ENCODE assay signal across 1 cellular context in genomic region chr22:17171313-17172171, GRCh38.
A peak's percentile ranks its signal among the peaks of the same experiment; 100 is the strongest.
TF ChIP-seq lines count a peak whose summit lies in the region.

No MANE protein-coding gene starts in this region.

TF ChIP-seq in HepG2, 621 proteins besides CTCF, POLR2A, EP300 and RAD21 (continued from another document and continues in another):
- TF ChIP-seq ZNF484 (CRISPR knock-in tag; IDR thresholded peaks at IDR 0.05; ENCODE audit: borderline replicate concordance, low read depth) (no peak), ZFP37 (CRISPR knock-in tag; IDR thresholded peaks at IDR 0.05; ENCODE audit: borderline replicate concordance) (no peak), HMGXB3 (CRISPR knock-in tag; IDR thresholded peaks at IDR 0.05; ENCODE audit: borderline replicate concordance) (no peak), THYN1 (CRISPR knock-in tag; IDR thresholded peaks at IDR 0.05; ENCODE audit: borderline replicate concordance, low read depth) (no peak), HNRNPLL (IDR thresholded peaks at IDR 0.05; ENCODE audit: low read depth, low read length, poor library complexity, severe bottlenecking) (peak; percentile 79), ZNF343 (CRISPR knock-in tag; IDR thresholded peaks at IDR 0.05) (no peak), ETV5 (CRISPR knock-in tag; IDR thresholded peaks at IDR 0.05; ENCODE audit: borderline replicate concordance) (no peak), ZNF574 (CRISPR knock-in tag; IDR thresholded peaks at IDR 0.05) (peak; percentile 98), SMYD3 (CRISPR knock-in tag; IDR thresholded peaks at IDR 0.05) (no peak), ELF1 (CRISPR knock-in tag; IDR thresholded peaks at IDR 0.05) (0 out of 2 replicates have a peak, but pooled peaks have one; percentile 27), STAG1 (CRISPR knock-in tag; IDR thresholded peaks at IDR 0.05) (peak; percentile 37; the same call in 1 of the 2 replicates), SAP130 (CRISPR knock-in tag; IDR thresholded peaks at IDR 0.05; ENCODE audit: low read depth) (no peak; the same call in 1 of the 2 replicates), NCOA1 (CRISPR knock-in tag; IDR thresholded peaks at IDR 0.05) (no peak), ZKSCAN5 (CRISPR knock-in tag; IDR thresholded peaks at IDR 0.05) (no peak), ZSCAN29 (CRISPR knock-in tag; conservative IDR thresholded peaks at IDR 0.05) (0 out of 2 replicates have a peak, but pooled peaks have one; percentile 27), ESRRA (CRISPR knock-in tag; IDR thresholded peaks at IDR 0.05; ENCODE audit: low read depth) (peak; percentile 55; the same call in 1 of the 2 replicates), PITX1 (CRISPR knock-in tag; IDR thresholded peaks at IDR 0.05) (0 out of 2 replicates have a peak, but pooled peaks have one; percentile 11), ZNF737 (CRISPR knock-in tag; IDR thresholded peaks at IDR 0.05; ENCODE audit: borderline replicate concordance) (no peak), ZNF17 (CRISPR knock-in tag; IDR thresholded peaks at IDR 0.05) (no peak), FOXO4 (CRISPR knock-in tag; conservative IDR thresholded peaks at IDR 0.05) (0 out of 2 replicates have a peak, but pooled peaks have one; percentile 32), ZMAT3 (CRISPR knock-in tag; conservative IDR thresholded peaks at IDR 0.05) (no peak; the same call in 1 of the 2 replicates), ZNF772 (CRISPR knock-in tag; IDR thresholded peaks at IDR 0.05) (no peak), PRDM10 (CRISPR knock-in tag; IDR thresholded peaks at IDR 0.05; ENCODE audit: low read depth) (no peak), THRA (CRISPR knock-in tag; IDR thresholded peaks at IDR 0.05; ENCODE audit: borderline replicate concordance) (no peak), GATAD1 (CRISPR knock-in tag; IDR thresholded peaks at IDR 0.05) (peak; percentile 66), ZMAT5 (CRISPR knock-in tag; IDR thresholded peaks at IDR 0.05; ENCODE audit: borderline replicate concordance, low read depth) (no peak)
- TF ChIP-seq, protein P1, sequence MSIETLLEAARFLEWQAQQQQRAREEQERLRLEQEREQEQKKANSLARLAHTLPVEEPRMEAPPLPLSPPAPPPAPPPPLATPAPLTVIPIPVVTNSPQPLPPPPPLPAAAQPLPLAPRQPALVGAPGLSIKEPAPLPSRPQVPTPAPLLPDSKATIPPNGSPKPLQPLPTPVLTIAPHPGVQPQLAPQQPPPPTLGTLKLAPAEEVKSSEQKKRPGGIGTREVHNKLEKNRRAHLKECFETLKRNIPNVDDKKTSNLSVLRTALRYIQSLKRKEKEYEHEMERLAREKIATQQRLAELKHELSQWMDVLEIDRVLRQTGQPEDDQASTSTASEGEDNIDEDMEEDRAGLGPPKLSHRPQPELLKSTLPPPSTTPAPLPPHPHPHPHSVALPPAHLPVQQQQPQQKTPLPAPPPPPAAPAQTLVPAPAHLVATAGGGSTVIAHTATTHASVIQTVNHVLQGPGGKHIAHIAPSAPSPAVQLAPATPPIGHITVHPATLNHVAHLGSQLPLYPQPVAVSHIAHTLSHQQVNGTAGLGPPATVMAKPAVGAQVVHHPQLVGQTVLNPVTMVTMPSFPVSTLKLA (IDR thresholded peaks at IDR 0.05), result no peak
- TF ChIP-seq, protein P2, sequence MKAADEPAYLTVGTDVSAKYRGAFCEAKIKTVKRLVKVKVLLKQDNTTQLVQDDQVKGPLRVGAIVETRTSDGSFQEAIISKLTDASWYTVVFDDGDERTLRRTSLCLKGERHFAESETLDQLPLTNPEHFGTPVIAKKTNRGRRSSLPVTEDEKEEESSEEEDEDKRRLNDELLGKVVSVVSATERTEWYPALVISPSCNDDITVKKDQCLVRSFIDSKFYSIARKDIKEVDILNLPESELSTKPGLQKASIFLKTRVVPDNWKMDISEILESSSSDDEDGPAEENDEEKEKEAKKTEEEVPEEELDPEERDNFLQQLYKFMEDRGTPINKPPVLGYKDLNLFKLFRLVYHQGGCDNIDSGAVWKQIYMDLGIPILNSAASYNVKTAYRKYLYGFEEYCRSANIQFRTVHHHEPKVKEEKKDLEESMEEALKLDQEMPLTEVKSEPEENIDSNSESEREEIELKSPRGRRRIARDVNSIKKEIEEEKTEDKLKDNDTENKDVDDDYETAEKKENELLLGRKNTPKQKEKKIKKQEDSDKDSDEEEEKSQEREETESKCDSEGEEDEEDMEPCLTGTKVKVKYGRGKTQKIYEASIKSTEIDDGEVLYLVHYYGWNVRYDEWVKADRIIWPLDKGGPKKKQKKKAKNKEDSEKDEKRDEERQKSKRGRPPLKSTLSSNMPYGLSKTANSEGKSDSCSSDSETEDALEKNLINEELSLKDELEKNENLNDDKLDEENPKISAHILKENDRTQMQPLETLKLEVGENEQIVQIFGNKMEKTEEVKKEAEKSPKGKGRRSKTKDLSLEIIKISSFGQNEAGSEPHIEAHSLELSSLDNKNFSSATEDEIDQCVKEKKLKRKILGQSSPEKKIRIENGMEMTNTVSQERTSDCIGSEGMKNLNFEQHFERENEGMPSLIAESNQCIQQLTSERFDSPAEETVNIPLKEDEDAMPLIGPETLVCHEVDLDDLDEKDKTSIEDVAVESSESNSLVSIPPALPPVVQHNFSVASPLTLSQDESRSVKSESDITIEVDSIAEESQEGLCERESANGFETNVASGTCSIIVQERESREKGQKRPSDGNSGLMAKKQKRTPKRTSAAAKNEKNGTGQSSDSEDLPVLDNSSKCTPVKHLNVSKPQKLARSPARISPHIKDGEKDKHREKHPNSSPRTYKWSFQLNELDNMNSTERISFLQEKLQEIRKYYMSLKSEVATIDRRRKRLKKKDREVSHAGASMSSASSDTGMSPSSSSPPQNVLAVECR (CRISPR knock-in tag; IDR thresholded peaks at IDR 0.05; ENCODE audit: borderline replicate concordance), result peak; percentile 53; the same call in 1 of the 2 replicates
